In genomic region chr9:136807281-136808074, GRCh38 we compare ENCODE assay signal across 2 cellular contexts.
TF ChIP-seq lines count a peak whose summit lies in the region.

TSS of gene RABL6 (plus strand) at chr9:136807948. CDS start at chr9:136808197, 249 bp downstream.

TF ChIP-seq in HEK293, 187 proteins besides CTCF, POLR2A, EP300 and RAD21 (continued from another document and continues in another):
- TF ChIP-seq ZNF132 (tag by site-specific recombination; IDR thresholded peaks at IDR 0.05; ENCODE audit: borderline replicate concordance) = no peak
- TF ChIP-seq TCF7L2 (IDR thresholded peaks at IDR 0.05; ENCODE audit: borderline replicate concordance, low read depth, low read length) = no peak
- TF ChIP-seq ZNF501 (tag by site-specific recombination; IDR thresholded peaks at IDR 0.05) = peak; percentile 40; the same call in 1 of the 2 replicates
- no peak for TF ChIP-seq ZNF121 (tag by site-specific recombination; IDR thresholded peaks at IDR 0.05)
- no peak for TF ChIP-seq ZBTB1 (tag by site-specific recombination; IDR thresholded peaks at IDR 0.05)
- TF ChIP-seq ATF2 (tag by site-specific recombination; IDR thresholded peaks at IDR 0.05; ENCODE audit: low read depth) = no peak
- TF ChIP-seq MZF1 (tag by site-specific recombination; IDR thresholded peaks at IDR 0.05; ENCODE audit: borderline replicate concordance) = no peak
- no peak for TF ChIP-seq ZNF433 (tag by site-specific recombination; IDR thresholded peaks at IDR 0.05; ENCODE audit: low read depth)
- TF ChIP-seq ZNF174 (tag by site-specific recombination; IDR thresholded peaks at IDR 0.05) = no peak
- TF ChIP-seq SP3 (tag by site-specific recombination; IDR thresholded peaks at IDR 0.05) = peak; percentile 59; the same call in 1 of the 2 replicates
- peak; percentile 68 for TF ChIP-seq ZNF341 (tag by site-specific recombination; IDR thresholded peaks at IDR 0.05; ENCODE audit: low read depth)
- no peak for TF ChIP-seq ZNF274 (IDR thresholded peaks at IDR 0.05; ENCODE audit: low read length)
- TF ChIP-seq ZNF274 (tag by site-specific recombination; IDR thresholded peaks at IDR 0.05; ENCODE audit: borderline replicate concordance) = no peak
- TF ChIP-seq ZNF692 (tag by site-specific recombination; IDR thresholded peaks at IDR 0.05) = peak; percentile 41; the same call in 1 of the 2 replicates
- no peak for TF ChIP-seq ZNF639 (tag by site-specific recombination; IDR thresholded peaks at IDR 0.05)
- peak; percentile 46 for TF ChIP-seq ZNF398 (tag by site-specific recombination; IDR thresholded peaks at IDR 0.05)
- TF ChIP-seq ZNF148 (tag by site-specific recombination; IDR thresholded peaks at IDR 0.05; ENCODE audit: borderline replicate concordance) = no peak
- TF ChIP-seq ZNF664 (tag by site-specific recombination; IDR thresholded peaks at IDR 0.05) = no peak
- TF ChIP-seq ZNF221 (tag by site-specific recombination; IDR thresholded peaks at IDR 0.05; ENCODE audit: borderline replicate concordance) = no peak
- TF ChIP-seq ZNF157 (tag by site-specific recombination; IDR thresholded peaks at IDR 0.05) = no peak
- TF ChIP-seq ZIC2 (tag by site-specific recombination; IDR thresholded peaks at IDR 0.05) = no peak
- no peak for TF ChIP-seq ZNF629 (tag by site-specific recombination; IDR thresholded peaks at IDR 0.05)
- TF ChIP-seq ZNF214 (tag by site-specific recombination; IDR thresholded peaks at IDR 0.05; ENCODE audit: borderline replicate concordance) = no peak
- no peak for TF ChIP-seq OVOL3 (tag by site-specific recombination; IDR thresholded peaks at IDR 0.05)
- TF ChIP-seq ZNF660 (tag by site-specific recombination; IDR thresholded peaks at IDR 0.05) = no peak; the same call in 1 of the 2 replicates

TF ChIP-seq in K562, 482 proteins besides CTCF, POLR2A, EP300 and RAD21 (continued from another document and continues in another):
- TF ChIP-seq TFAP4 (CRISPR knock-in tag; IDR thresholded peaks at IDR 0.05; ENCODE audit: borderline replicate concordance) (peak; percentile 57; the same call in 1 of the 2 replicates), ZNF140 (CRISPR knock-in tag; IDR thresholded peaks at IDR 0.05) (no peak), TGIF2 (CRISPR knock-in tag; IDR thresholded peaks at IDR 0.05) (no peak), MTA2 (IDR thresholded peaks at IDR 0.05; ENCODE audit: low read depth) (no peak), MAX (CRISPR knock-in tag; IDR thresholded peaks at IDR 0.05) (peak; percentile 53; the same call in 1 of the 2 replicates), SOX6 (IDR thresholded peaks at IDR 0.05) (0 out of 2 replicates have a peak, but pooled peaks have one; percentile 17), ZNF75A (CRISPR knock-in tag; IDR thresholded peaks at IDR 0.05) (no peak), GTF2B (IDR thresholded peaks at IDR 0.05; ENCODE audit: extremely low read depth, insufficient read length) (no peak), ZNF584 (CRISPR knock-in tag; IDR thresholded peaks at IDR 0.05; ENCODE audit: low read depth) (no peak), GTF2E2 (tag; IDR thresholded peaks at IDR 0.05) (peak; percentile 78; the same call in 1 of the 2 replicates), BRF2 (IDR thresholded peaks at IDR 0.05; ENCODE audit: borderline replicate concordance, insufficient read depth, insufficient read length) (no peak), ATF3 (IDR thresholded peaks at IDR 0.05) (no peak), ATF3 (CRISPR knock-in tag; conservative IDR thresholded peaks at IDR 0.05) (no peak), SIN3B (IDR thresholded peaks at IDR 0.05; ENCODE audit: low read depth) (peak; percentile 75), CTBP1 (IDR thresholded peaks at IDR 0.05; ENCODE audit: borderline replicate concordance) (peak; percentile 74), TAL1 (IDR thresholded peaks at IDR 0.05) (no peak), NR4A1 (CRISPR knock-in tag; IDR thresholded peaks at IDR 0.05) (no peak), NR4A1 (tag; IDR thresholded peaks at IDR 0.05) (no peak), AFF4 (CRISPR knock-in tag; IDR thresholded peaks at IDR 0.05) (no peak; the same call in 1 of the 2 replicates), KLF16 (IDR thresholded peaks at IDR 0.05) (no peak), NKRF (IDR thresholded peaks at IDR 0.05; ENCODE audit: borderline replicate concordance) (peak; percentile 30; the same call in 1 of the 2 replicates), NELFE (IDR thresholded peaks at IDR 0.05; ENCODE audit: insufficient read depth, insufficient read length) (no peak), EP400 (IDR thresholded peaks at IDR 0.05) (peak; percentile 75), ZFP91 (CRISPR knock-in tag; IDR thresholded peaks at IDR 0.05) (no peak), C11orf30 (IDR thresholded peaks at IDR 0.05; ENCODE audit: low read depth) (no peak), ZNF436 (CRISPR knock-in tag; IDR thresholded peaks at IDR 0.05) (no peak), SUPT5H (IDR thresholded peaks at IDR 0.05) (peak; percentile 78), PTTG1 (tag; IDR thresholded peaks at IDR 0.05; ENCODE audit: low read depth) (no peak), ZNF41 (CRISPR knock-in tag; conservative IDR thresholded peaks at IDR 0.05) (no peak)
